ENCODE assay signal across 8 cellular contexts in the genomic region with DNA sequence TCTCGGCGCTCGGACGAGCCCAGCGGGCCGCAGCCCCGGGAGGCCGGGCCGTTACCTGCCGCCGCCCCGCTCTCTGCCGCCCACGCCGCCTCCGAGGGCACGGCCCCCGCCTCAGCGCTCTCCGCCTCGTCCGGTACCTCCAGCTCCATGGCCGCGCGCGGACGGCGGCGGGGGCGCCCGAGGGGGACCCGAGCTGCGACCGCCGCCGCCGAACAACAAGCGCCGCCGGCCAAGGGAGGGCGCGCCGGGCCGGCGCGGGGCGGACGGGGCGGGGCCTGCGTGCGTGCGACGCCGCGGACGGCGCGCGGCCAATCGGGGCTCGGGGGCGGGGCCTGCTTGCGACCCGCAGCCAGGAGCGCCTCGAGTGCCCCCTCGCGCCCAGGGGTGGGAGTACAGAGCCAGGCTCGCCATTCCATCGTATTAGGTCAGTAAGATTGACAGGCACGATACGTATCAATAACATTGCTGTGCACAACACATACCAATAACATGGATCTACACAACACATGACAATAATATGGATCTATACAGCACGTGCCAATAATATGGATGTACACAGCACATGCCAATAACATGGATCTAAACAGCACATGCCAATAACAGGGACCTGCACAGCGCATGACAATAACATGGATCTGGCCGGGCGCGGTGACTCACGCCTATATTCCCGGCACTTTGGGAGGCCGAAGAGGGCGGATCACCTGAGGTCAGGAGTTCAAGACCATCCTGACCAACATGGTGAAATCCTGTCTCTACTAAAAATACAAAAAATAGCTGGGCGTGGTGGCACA. TPM values are rescaled to one million over a fixed set of nuclear protein-coding genes. Genes with fewer than 3 reads are reported as not detected.
DNase-seq lines count a peak whose midpoint lies in the region; ATAC-seq, FAIRE-seq and TF ChIP-seq lines count a peak whose summit lies in the region.

A gene with protein sequence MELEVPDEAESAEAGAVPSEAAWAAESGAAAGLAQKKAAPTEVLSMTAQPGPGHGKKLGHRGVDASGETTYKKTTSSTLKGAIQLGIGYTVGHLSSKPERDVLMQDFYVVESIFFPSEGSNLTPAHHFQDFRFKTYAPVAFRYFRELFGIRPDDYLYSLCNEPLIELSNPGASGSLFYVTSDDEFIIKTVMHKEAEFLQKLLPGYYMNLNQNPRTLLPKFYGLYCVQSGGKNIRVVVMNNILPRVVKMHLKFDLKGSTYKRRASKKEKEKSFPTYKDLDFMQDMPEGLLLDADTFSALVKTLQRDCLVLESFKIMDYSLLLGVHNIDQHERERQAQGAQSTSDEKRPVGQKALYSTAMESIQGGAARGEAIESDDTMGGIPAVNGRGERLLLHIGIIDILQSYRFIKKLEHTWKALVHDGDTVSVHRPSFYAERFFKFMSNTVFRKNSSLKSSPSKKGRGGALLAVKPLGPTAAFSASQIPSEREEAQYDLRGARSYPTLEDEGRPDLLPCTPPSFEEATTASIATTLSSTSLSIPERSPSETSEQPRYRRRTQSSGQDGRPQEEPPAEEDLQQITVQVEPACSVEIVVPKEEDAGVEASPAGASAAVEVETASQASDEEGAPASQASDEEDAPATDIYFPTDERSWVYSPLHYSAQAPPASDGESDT (minus strand): TSS at position 227 of the 791 bp plus-strand sequence. CDS start 78 bp downstream, at position 149.

- H3K4me1 ChIP-seq in CD4-positive, CD25-positive, alpha-beta regulatory T cell (ENCODE audit: control insufficient read depth, insufficient read depth, low read length, poor library complexity, severe bottlenecking): peaks cover 17% of the 10 kb centered on the region
- H3K4me1 ChIP-seq in H1 (replicated peaks in 1 of 4; ENCODE audit: control insufficient read depth in 3 of 4, insufficient read depth in 4 of 4, low read length in 3 of 4): peaks cover 0 to 8% (median 2%) of the 10 kb centered on the region in 4 experiments; a peak in 3 of 7 replicates
- H3K4me1 ChIP-seq in mesodermal cell (ENCODE audit: control insufficient read depth, insufficient read depth, low read length, poor library complexity, severe bottlenecking): no peaks in the 10 kb centered on the region

- H3K56ac ChIP-seq in H1 (replicated peaks; ENCODE audit: insufficient read length, low read depth, low read length): no peak within 1 kb of the TSS

- no peak within 1 kb of the TSS for H2AFZ ChIP-seq in H1 (ENCODE audit: low read length)

- POLR2A ChIA-PET in activated CD8-positive, alpha-beta memory T cell treated with anti-CD3 and anti-CD28 coated beads for 36 hours (lab: Charles Lee): interaction anchor here (1.0 kb wide), 1 partner anchor 12 kb away, joined by 3 read pairs; no protein-coding TSS in a partner anchor
- POLR2A ChIA-PET in H1 (lab: Charles Lee; ENCODE audit: partially characterized antibody): interaction anchor here (1.1 to 1.5 kb wide), 2 partner anchors 12 to 108 kb away, joined by 3 to 6 read pairs; no protein-coding TSS in a partner anchor

- no peak within 1 kb of the TSS for H2BK12ac ChIP-seq in H1 (ENCODE audit: low read depth, low read length)

- H2BK5ac ChIP-seq in H1 (ENCODE audit: low read depth, low read length): no peak within 1 kb of the TSS

- no peak within 1 kb of the TSS for H3K14ac ChIP-seq in H1 (ENCODE audit: insufficient read length)

- peaks cover 0 to 42% (median 11%) of the 10 kb centered on the region in 4 donors for H3K4me1 Mint-ChIP-seq in CD4-positive, CD25-positive, alpha-beta regulatory T cell

- H3K18ac ChIP-seq in H1 (ENCODE audit: extremely low read depth, low read length): no peak within 1 kb of the TSS

- no peak within 1 kb of the TSS for H2AK5ac ChIP-seq in H1 (ENCODE audit: low read depth, low read length)

- H3K9me3 ChIP-seq in CD4-positive, CD25-positive, alpha-beta regulatory T cell (ENCODE audit: control insufficient read depth in 2 of 2, low read length in 2 of 2): no peaks in the 10 kb centered on the region
- H3K9me3 ChIP-seq in H1 (ENCODE audit: insufficient read depth in 2 of 2, low read depth in 1 of 2, low read length in 1 of 2) (no peaks in the 10 kb centered on the region; a peak in 1 of 4 replicates), mesodermal cell (ENCODE audit: control insufficient read depth, low read length) (no peaks in the 10 kb centered on the region)

- no peak within 1 kb of the TSS for H3K27ac ChIP-seq in CD4-positive, CD25-positive, alpha-beta regulatory T cell (ENCODE audit: insufficient read depth, low read length, poor library complexity, severe bottlenecking)
- H3K27ac ChIP-seq in H1 (ENCODE audit: low read depth, low read length) (no peak within 1 kb of the TSS), mesodermal cell (ENCODE audit: low read depth, low read length, severe bottlenecking) (no peak within 1 kb of the TSS)

- peaks cover 3% of the 10 kb centered on the region for H3K27me3 Mint-ChIP-seq in CD4-positive, CD25-positive, alpha-beta regulatory T cell

- H4K8ac ChIP-seq in H1 (ENCODE audit: extremely low read depth, insufficient read depth, low read length): peak within 1 kb of the TSS; percentile 79

- CTCF ChIA-PET in activated CD8-positive, alpha-beta memory T cell treated with anti-CD3 and anti-CD28 coated beads for 36 hours (lab: Charles Lee): interaction anchor here (0.6 to 2.9 kb wide), 5 partner anchors 10 to 146 kb away, joined by 4 to 24 read pairs (median 6); no protein-coding TSS in a partner anchor
- CTCF ChIA-PET in H1 (lab: Charles Lee; ENCODE audit: partially characterized antibody): interaction anchor here (0.7 to 13.9 kb wide), 11 partner anchors 10 to 156 kb away, joined by 3 to 110 read pairs (median 4); a partner anchor contains a TSS

- no peaks in the 10 kb centered on the region for H3K36me3 ChIP-seq in CD4-positive, CD25-positive, alpha-beta regulatory T cell (ENCODE audit: control insufficient read depth, insufficient read depth, low read length)
- no peaks in the 10 kb centered on the region for H3K36me3 ChIP-seq in H1 (ENCODE audit: control insufficient read depth in 2 of 4, insufficient read depth in 4 of 4, low read length in 3 of 4)
- H3K36me3 ChIP-seq in mesodermal cell (ENCODE audit: control insufficient read depth, insufficient read depth, low read length): peaks cover 9% of the 10 kb centered on the region

- peaks cover 18% of the 10 kb centered on the region for H3K79me1 ChIP-seq in H1 (ENCODE audit: low read depth, low read length)

- H3K23ac ChIP-seq in H1 (ENCODE audit: insufficient read length): no peak within 1 kb of the TSS

- H3K79me2 ChIP-seq in H1 (ENCODE audit: control insufficient read depth in 1 of 2, insufficient read depth in 2 of 2, low read length in 2 of 2): peaks cover 0 to 38% of the 10 kb centered on the region in 2 experiments; a peak in 3 of 4 replicates

- H3K9me3 Mint-ChIP-seq in CD4-positive, CD25-positive, alpha-beta regulatory T cell: no peaks in the 10 kb centered on the region

- WGBS in H1 (ENCODE audit: extremely low coverage in 1 of 2, insufficient coverage in 1 of 2, insufficient read length in 1 of 2, insufficient replicate concordance in 2 of 2, low coverage in 1 of 2, low lambda C conversion rate in 2 of 2, missing lambda C conversion rate in 1 of 2), 2 experiments: 11% methylated on average over 63 of the region's 82 CpGs; no CpG with 5 or more reads in 1 of the 2 experiments
- 3 to 6% methylated on average over 69 to 73 of the region's 82 CpGs for WGBS in mesodermal cell (ENCODE audit: insufficient coverage in 2 of 2), 2 experiments

- peak; percentile 64 to 72 for TF ChIP-seq RAD21 in H1 (IDR thresholded peaks at IDR 0.05 in 1 of 2, conservative IDR thresholded peaks at IDR 0.05 in 1 of 2; ENCODE audit: low read depth in 2 of 2, low read length in 2 of 2)

- peak; percentile 75 to 84 (median 78) for TF ChIP-seq CTCF in H1 (IDR thresholded peaks at IDR 0.05; ENCODE audit: control extremely low read depth in 1 of 3, insufficient read depth in 1 of 3, low read depth in 1 of 3, low read length in 3 of 3)

- TF ChIP-seq POLR2A in H1 (IDR thresholded peaks at IDR 0.05; ENCODE audit: control extremely low read depth in 1 of 2, low read depth in 2 of 2, low read length in 2 of 2): no peak

- no peak within 1 kb of the TSS for H2BK20ac ChIP-seq in H1 (ENCODE audit: low read length)

- H4K5ac ChIP-seq in H1 (ENCODE audit: insufficient read length, low read depth, low read length): no peak within 1 kb of the TSS

- H3K4ac ChIP-seq in H1 (replicated peaks; ENCODE audit: insufficient read length, low read depth, low read length): no peak within 1 kb of the TSS

- H3K23me2 ChIP-seq in H1 (ENCODE audit: low read depth, low read length): peaks cover 3% of the 10 kb centered on the region; the same call in 1 of the 2 replicates

- peak within 1 kb of the TSS; percentile 90 to 96 (median 92) for H3K4me3 Mint-ChIP-seq in CD4-positive, CD25-positive, alpha-beta regulatory T cell

- H2BK120ac ChIP-seq in H1 (replicated peaks; ENCODE audit: low read depth, low read length): no peak within 1 kb of the TSS

- ATAC-seq in CD4-positive, CD25-positive, alpha-beta regulatory T cell (ENCODE audit: low read depth in 2 of 2): peak; percentile 97 to 98
- peak; percentile 90 for ATAC-seq in GM19328 (IDR thresholded peaks at IDR 0.05; ENCODE audit: unreplicated experiment)
- peak; percentile 91 for ATAC-seq in HG03521 (IDR thresholded peaks at IDR 0.05; ENCODE audit: unreplicated experiment)

- peaks cover 2 to 25% of the 10 kb centered on the region in 2 experiments for H4K20me1 ChIP-seq in H1 (replicated peaks in 1 of 2; ENCODE audit: control insufficient read depth in 1 of 2, insufficient read depth in 2 of 2, low read length in 2 of 2)

- no peak within 1 kb of the TSS for H4K91ac ChIP-seq in H1 (replicated peaks; ENCODE audit: insufficient read length, low read length)

- H3K27ac Mint-ChIP-seq in CD4-positive, CD25-positive, alpha-beta regulatory T cell: peak within 1 kb of the TSS in 2 of 3 donors; percentile 88 to 89

- H3K4me3 ChIP-seq in CD4-positive, CD25-positive, alpha-beta regulatory T cell (ENCODE audit: low read depth, low read length): peak within 1 kb of the TSS; percentile 53
- peak within 1 kb of the TSS; percentile 59 to 85 (median 72) for H3K4me3 ChIP-seq in H1 (ENCODE audit: extremely low read depth in 1 of 4, insufficient read depth in 2 of 4, low read depth in 3 of 4, low read length in 4 of 4)
- H3K4me3 ChIP-seq in mesodermal cell (ENCODE audit: extremely low read depth, insufficient read depth, low read length, poor library complexity, severe bottlenecking): peak within 1 kb of the TSS; percentile 64

- H3K4me2 ChIP-seq in H1 (ENCODE audit: insufficient read depth in 1 of 2, low read depth in 2 of 2, low read length in 2 of 2): peak within 1 kb of the TSS; percentile 89 to 98

- H3K27me3 ChIP-seq in CD4-positive, CD25-positive, alpha-beta regulatory T cell (ENCODE audit: control insufficient read depth, insufficient read depth, low read length): no peaks in the 10 kb centered on the region
- H3K27me3 ChIP-seq in H1 (replicated peaks in 1 of 4; ENCODE audit: control insufficient read depth in 3 of 4, extremely low read depth in 1 of 4, insufficient read depth in 3 of 4, low read length in 3 of 4): no peaks in the 10 kb centered on the region; a peak in 2 of 7 replicates

- no peak within 1 kb of the TSS for H2BK15ac ChIP-seq in H1 (ENCODE audit: low read length)

- TF ChIP-seq EP300 in H1 (IDR thresholded peaks at IDR 0.05; ENCODE audit: borderline replicate concordance in 1 of 2, low read depth in 2 of 2, low read length in 2 of 2): no peak

- FAIRE-seq in H1 (lab: Jason Lieb, UNC): peak; percentile 65

- H3K9ac ChIP-seq in H1 (replicated peaks in 1 of 4; ENCODE audit: extremely low read depth in 1 of 4, low read depth in 3 of 4, low read length in 3 of 4): peak within 1 kb of the TSS; percentile 23 to 84 (median 38); a peak in 6 of 7 replicates

- DNase-seq in CD4-positive, CD25-positive, alpha-beta regulatory T cell: peak; percentile 86 to 91 (median 90)
- DNase-seq in NCI-H82 treated with DMSO at 0.1 percent for 48 hours (lab: John Stamatoyannopoulos, UW; ENCODE audit: unreplicated experiment) (peak; percentile 34), H1 (ENCODE audit: low read depth in 1 of 2, low spot score in 2 of 2) (peak in 1 of 2 experiments; percentile 99)
- peak; percentile 85 to 89 for DNase-seq in stimulated activated CD8-positive, alpha-beta memory T cell treated with anti-CD3 and anti-CD28 coated beads, Interleukin-15, amount 100 ng/mL, for 48 hours (ENCODE audit: low read depth in 2 of 2)

- H3K36me3 Mint-ChIP-seq in CD4-positive, CD25-positive, alpha-beta regulatory T cell: no peaks in the 10 kb centered on the region

RNA-seq across cellular contexts. Expression of the gene that starts here (rescaled TPM):
- total RNA-seq in CD4-positive, CD25-positive, alpha-beta regulatory T cell: 28.1 TPM
- polyA plus RNA-seq in CD4-positive, CD25-positive, alpha-beta regulatory T cell: 1 to 10 TPM; 3.8 to 5.7 (median 4.2) TPM
- total RNA-seq in activated CD8-positive, alpha-beta memory T cell treated with anti-CD3 and anti-CD28 coated beads for 36 hours: 10 to 100 TPM; 29.6 to 30.3 TPM
- total RNA-seq in H1 (2021; fragmentation: NEBNext Ultra II Directional; extraction: Animal tissue kit (Norgen Biotek cat#: 25700)): 31.3 and 32.9 TPM in 2 replicates
- polyA plus RNA-seq in H1 (2011; rRNA removed): 10.6 and 20.4 TPM in 2 replicates
- 7.1 TPM for polyA plus RNA-seq in H1 (2011; cell fraction: cytosol; rRNA removed)
- polyA plus RNA-seq in H1 (2011; cell fraction: nucleus; rRNA removed): 30.2 TPM
- polyA plus RNA-seq in H1 (2012, experiment 1 of 2): 18.6 to 28.3 TPM (median 25.8 TPM) in 4 replicates
- 19.0 TPM for polyA plus RNA-seq in H1 (2012, experiment 2 of 2)
- 19.7 TPM for polyA plus RNA-seq in H1 (2013, experiment 1 of 2)
- 18.8 TPM for polyA plus RNA-seq in H1 (2013, experiment 2 of 2)
- polyA minus RNA-seq in H1 (2011; rRNA and poly(A)+ RNA removed): 21.0 and 23.7 TPM in 2 replicates
- polyA minus RNA-seq in H1 (2011; cell fraction: cytosol; rRNA and poly(A)+ RNA removed): 19.8 TPM
- 19.9 TPM for polyA minus RNA-seq in H1 (2011; cell fraction: nucleus; rRNA and poly(A)+ RNA removed)
- polyA plus RNA-seq in mesodermal cell (2013, experiment 1 of 2): 24.4 TPM
- polyA plus RNA-seq in mesodermal cell (2013, experiment 2 of 2): 21.6 TPM
